20 cellular contexts compared by ENCODE assay signal in the genomic region with DNA sequence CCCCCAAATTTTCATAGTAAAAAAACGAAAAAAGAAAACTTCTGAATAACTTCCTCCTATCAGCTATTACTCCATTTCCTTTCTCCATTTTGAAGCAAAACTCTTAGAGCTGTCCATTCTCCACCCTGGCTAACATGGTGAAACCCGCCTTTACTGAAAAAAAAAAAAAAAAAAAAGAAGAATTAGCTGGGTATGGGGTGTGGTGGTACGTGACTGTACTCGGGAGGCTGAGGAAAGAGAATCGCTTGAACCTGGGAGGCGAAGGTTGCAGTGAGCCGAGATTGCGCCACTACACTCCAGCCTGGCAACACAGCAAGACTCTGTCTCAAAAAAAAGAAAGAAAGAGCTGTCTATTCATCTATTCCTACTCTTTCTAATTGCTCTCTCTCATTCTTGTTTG. TPM values are rescaled to one million over a fixed set of nuclear protein-coding genes. Genes with fewer than 3 reads are reported as not detected.
DNase-seq lines count a peak whose midpoint lies in the region; ATAC-seq and TF ChIP-seq lines count a peak whose summit lies in the region.
"Had no signal": no experiment of that assay in that cellular context is flagged by ENCODE, and none has a peak within 500 bp of the region (broad histone marks: within the 10 kb centered on the region; RNA-seq: fewer than 3 reads in every experiment).

No MANE protein-coding gene starts in this region.

- in situ Hi-C loops in GM23248 (cut with MboI) = no loop called here

- H3K4me3 ChIP-seq in NB4 (ENCODE audit: low read depth, low read length) (no peak overlapping the region), spleen (no peak overlapping the region), GM23248 (no peak overlapping the region)
- H3K4me3 ChIP-seq: PC-9 had no signal

- H3K27ac ChIP-seq in spleen = peak overlapping the region in 7 of 8 donors; percentile 52 to 86 (median 78)
- no peak overlapping the region for H3K27ac ChIP-seq in GM23248
- H3K27ac ChIP-seq: C4-2B, KMS-11, PC-9 had no signal

- peak; percentile 89 for DNase-seq in SIG-M5 treated with dmso at 0.1 percent for 504 hours (lab: John Stamatoyannopoulos, UW; ENCODE audit: unreplicated experiment)
- no peak for DNase-seq in SIG-M5 (lab: John Stamatoyannopoulos, UW)
- DNase-seq in NB4 (ENCODE audit: low read depth) = peak; percentile 63
- DNase-seq in spleen = no peak
- no peak for DNase-seq in GM23248
- DNase-seq in OCI-M1 (lab: John Stamatoyannopoulos, UW) = no peak
- DNase-seq: 8988T, Calu3, DMS79, GDM1, NCI-H1417, NCI-H1930, NCI-H524, PC-9 had no signal

- 45 to 84% (median 73%) methylated on average over 7 to 8 of the region's 8 CpGs for WGBS in spleen, 5 donors
- 95 to 98% methylated on average over 8 of the region's 8 CpGs for WGBS in GM23248 (ENCODE audit: low coverage in 1 of 2, low lambda C conversion rate in 2 of 2, missing lambda C conversion rate in 2 of 2), 2 experiments

- H3K27ac Mint-ChIP-seq in dendritic cell treated with granulocyte-macrophage colony-stimulating factor and Interleukin-4, amounts not matched to agents 40 ng/mL and 50 ng/mL, for 4 days = peak overlapping the region; percentile 93

- H3K4me1 ChIP-seq in spleen = peaks cover 0 to 20% (median 0%) of the 10 kb centered on the region in 6 donors
- no peaks in the 10 kb centered on the region for H3K4me1 ChIP-seq in GM23248 (ENCODE audit: insufficient read depth)

- no peaks in the 10 kb centered on the region for H3K27me3 Mint-ChIP-seq in dendritic cell treated with granulocyte-macrophage colony-stimulating factor and Interleukin-4, amounts not matched to agents 40 ng/mL and 50 ng/mL, for 4 days

- TF ChIP-seq POLR2A in NB4 (IDR thresholded peaks at IDR 0.05; ENCODE audit: extremely low read depth, insufficient read length) = no peak
- no peak for TF ChIP-seq POLR2A in spleen (IDR thresholded peaks at IDR 0.05)

- H3K36me3 ChIP-seq in spleen (peaks cover 0 to 94% (median 40%) of the 10 kb centered on the region in 6 donors), GM23248 (ENCODE audit: low read depth) (peaks cover 52% of the 10 kb centered on the region)

- no peaks in the 10 kb centered on the region; the same call in 1 of the 2 replicates for H4K20me1 ChIP-seq in GM23248 (ENCODE audit: insufficient read depth)

- H3K9me3 ChIP-seq in spleen = no peaks in the 10 kb centered on the region
- no peaks in the 10 kb centered on the region for H3K9me3 ChIP-seq in GM23248 (ENCODE audit: low read depth)

- H3K9ac ChIP-seq in GM23248 = no peak overlapping the region
- H3K9ac ChIP-seq: KMS-11 had no signal

- H2AFZ ChIP-seq in GM23248 = no peak overlapping the region
- H2AFZ ChIP-seq: PC-9 had no signal

- H3K79me2 ChIP-seq in GM23248 (ENCODE audit: insufficient read depth) = peaks cover 16% of the 10 kb centered on the region; the same call in 1 of the 2 replicates

- TF ChIP-seq CTCF in NB4 (IDR thresholded peaks at IDR 0.05; ENCODE audit: low read depth, low read length) = no peak
- TF ChIP-seq CTCF in spleen (IDR thresholded peaks at IDR 0.05 in 8 of 11, conservative IDR thresholded peaks at IDR 0.05 in 3 of 11) = no peak

- peaks cover 51% of the 10 kb centered on the region for H3K36me3 Mint-ChIP-seq in dendritic cell treated with granulocyte-macrophage colony-stimulating factor and Interleukin-4, amounts not matched to agents 40 ng/mL and 50 ng/mL, for 4 days (ENCODE audit: low read depth)

- no peaks in the 10 kb centered on the region for H3K27me3 ChIP-seq in spleen (replicated peaks in 1 of 7)
- H3K27me3 ChIP-seq in GM23248 (replicated peaks; ENCODE audit: insufficient read depth) = no peaks in the 10 kb centered on the region

- no peak overlapping the region for H3K4me2 ChIP-seq in GM23248 (ENCODE audit: unreplicated experiment)
- H3K4me2 ChIP-seq: KMS-11, PC-9 had no signal

- intact Hi-C loops in dendritic cell treated with granulocyte-macrophage colony-stimulating factor and Interleukin-4, amounts not matched to agents 40 ng/mL and 50 ng/mL, for 4 days (cut with micrococcal nuclease) = no loop called here
- intact Hi-C loops in spleen (cut with DNase I; ENCODE audit: low total_unique reads) = no loop called here

- H3K9me3 Mint-ChIP-seq in dendritic cell treated with granulocyte-macrophage colony-stimulating factor and Interleukin-4, amounts not matched to agents 40 ng/mL and 50 ng/mL, for 4 days = no peaks in the 10 kb centered on the region

- H3K4me1 Mint-ChIP-seq in dendritic cell treated with granulocyte-macrophage colony-stimulating factor and Interleukin-4, amounts not matched to agents 40 ng/mL and 50 ng/mL, for 4 days (ENCODE audit: low read depth) = peaks cover 25% of the 10 kb centered on the region

- peaks cover 10% of the 10 kb centered on the region; the same call in 1 of the 2 replicates for H3F3A ChIP-seq in GM23248 (ENCODE audit: insufficient read depth)

- peak overlapping the region; percentile 66 for H3K4me3 Mint-ChIP-seq in dendritic cell treated with granulocyte-macrophage colony-stimulating factor and Interleukin-4, amounts not matched to agents 40 ng/mL and 50 ng/mL, for 4 days

- H3K9me2 ChIP-seq in GM23248 (ENCODE audit: insufficient read depth) = no peaks in the 10 kb centered on the region

- no peak for ATAC-seq in HG02885 (IDR thresholded peaks at IDR 0.05; ENCODE audit: poor library complexity, unreplicated experiment)
- ATAC-seq: SK-N-SH treated with all-trans-retinoic acid at 6 μM for 48 hours had no signal

RNA-seq across cellular contexts. Expression of gene NXF1, which starts 11.3 kb away (rescaled TPM):
- total RNA-seq in spleen = 100 to 1,000 TPM in 4 of 7 donors, 10 to 100 TPM in 3; 87.7 to 125 (median 118) TPM
- polyA plus RNA-seq in spleen (100 to 1,000 TPM in 2 of 3 donors, 10 to 100 TPM in 1; 83.1 to 271 (median 194) TPM), GM23248 (2016; fragmentation: Nextera tagmentation; extraction: Ambion mirVana) (51.1 and 53.3 TPM in 2 replicates)
- total RNA-seq in GM23248 (2014; rRNA removed; shearing (Covaris generic)) = 25.0 and 32.0 TPM in 2 replicates

RNA-seq across cellular contexts. Expression of gene STX5, which starts 15.3 kb away (rescaled TPM):
- total RNA-seq in spleen = 10 to 100 TPM; 40.5 to 50.7 (median 43.7) TPM
- 10 to 100 TPM; 20.9 to 27.0 (median 23.5) TPM for polyA plus RNA-seq in spleen
- 43.9 and 45.7 TPM in 2 replicates for total RNA-seq in GM23248 (2014; rRNA removed; shearing (Covaris generic))
- polyA plus RNA-seq in GM23248 (2016; fragmentation: Nextera tagmentation; extraction: Ambion mirVana) = 32.0 and 34.0 TPM in 2 replicates

RNA-seq across cellular contexts. Expression of gene TEX54, which starts 16.1 kb away (rescaled TPM):
- total RNA-seq in spleen = not detected
- polyA plus RNA-seq in spleen (not detected), GM23248 (2016; fragmentation: Nextera tagmentation; extraction: Ambion mirVana) (0.44 TPM in 1 of 2 replicates, not detected in the other)
- not detected in 2 replicates for total RNA-seq in GM23248 (2014; rRNA removed; shearing (Covaris generic))
- total RNA-seq: Calu3, MCF 10A, PC-9 had no signal

RNA-seq across cellular contexts. Expression of gene WDR74, which starts 22.8 kb away (rescaled TPM):
- total RNA-seq in spleen = 10 to 100 TPM; 29.0 to 62.2 (median 46.4) TPM
- polyA plus RNA-seq in spleen (10 to 100 TPM; 56.0 to 66.2 (median 60.1) TPM), GM23248 (2016; fragmentation: Nextera tagmentation; extraction: Ambion mirVana) (33.6 and 34.3 TPM in 2 replicates)
- 41.4 and 50.4 TPM in 2 replicates for total RNA-seq in GM23248 (2014; rRNA removed; shearing (Covaris generic))

RNA-seq across cellular contexts. Expression of gene TMEM223, which starts 24.8 kb away (rescaled TPM):
- total RNA-seq in spleen = 10 to 100 TPM; 11.2 to 27.8 (median 13.6) TPM
- polyA plus RNA-seq in spleen (10 to 100 TPM; 19.0 to 32.8 (median 25.0) TPM), GM23248 (2016; fragmentation: Nextera tagmentation; extraction: Ambion mirVana) (31.4 and 34.2 TPM in 2 replicates)
- total RNA-seq in GM23248 (2014; rRNA removed; shearing (Covaris generic)) = 32.0 and 33.4 TPM in 2 replicates

Comparison
In these comparisons a context has a peak if more than half of its experiments do, and no peak if none do; other contexts are left out.
1. DNase-seq: peak in SIG-M5 treated with dmso at 0.1 percent for 504 hours (single experiment) and NB4 (single experiment); none in SIG-M5 (single experiment), spleen (single experiment), GM23248 (single experiment) and OCI-M1 (single experiment).